In genomic region chr15:74843891-74844299, GRCh38 we compare ENCODE assay signal across 1 cellular context.
A peak's percentile ranks its signal among the peaks of the same experiment; 100 is the strongest.
TF ChIP-seq lines count a peak whose summit lies in the region.

No MANE protein-coding gene starts in this region.

TF ChIP-seq in K562, 482 proteins besides CTCF, POLR2A, EP300 and RAD21:
- TF ChIP-seq CTBP1 (IDR thresholded peaks at IDR 0.05; ENCODE audit: borderline replicate concordance) (peak; percentile 24; the same call in 1 of the 2 replicates), ZNF740 (CRISPR knock-in tag; IDR thresholded peaks at IDR 0.05) (peak; percentile 69; the same call in 1 of the 2 replicates), ZNF740 (tag; IDR thresholded peaks at IDR 0.05) (no peak), ZNF586 (CRISPR knock-in tag; conservative IDR thresholded peaks at IDR 0.05) (no peak)
TF ChIP-seq in K562: peak in this region for 2.
